In the genomic region with DNA sequence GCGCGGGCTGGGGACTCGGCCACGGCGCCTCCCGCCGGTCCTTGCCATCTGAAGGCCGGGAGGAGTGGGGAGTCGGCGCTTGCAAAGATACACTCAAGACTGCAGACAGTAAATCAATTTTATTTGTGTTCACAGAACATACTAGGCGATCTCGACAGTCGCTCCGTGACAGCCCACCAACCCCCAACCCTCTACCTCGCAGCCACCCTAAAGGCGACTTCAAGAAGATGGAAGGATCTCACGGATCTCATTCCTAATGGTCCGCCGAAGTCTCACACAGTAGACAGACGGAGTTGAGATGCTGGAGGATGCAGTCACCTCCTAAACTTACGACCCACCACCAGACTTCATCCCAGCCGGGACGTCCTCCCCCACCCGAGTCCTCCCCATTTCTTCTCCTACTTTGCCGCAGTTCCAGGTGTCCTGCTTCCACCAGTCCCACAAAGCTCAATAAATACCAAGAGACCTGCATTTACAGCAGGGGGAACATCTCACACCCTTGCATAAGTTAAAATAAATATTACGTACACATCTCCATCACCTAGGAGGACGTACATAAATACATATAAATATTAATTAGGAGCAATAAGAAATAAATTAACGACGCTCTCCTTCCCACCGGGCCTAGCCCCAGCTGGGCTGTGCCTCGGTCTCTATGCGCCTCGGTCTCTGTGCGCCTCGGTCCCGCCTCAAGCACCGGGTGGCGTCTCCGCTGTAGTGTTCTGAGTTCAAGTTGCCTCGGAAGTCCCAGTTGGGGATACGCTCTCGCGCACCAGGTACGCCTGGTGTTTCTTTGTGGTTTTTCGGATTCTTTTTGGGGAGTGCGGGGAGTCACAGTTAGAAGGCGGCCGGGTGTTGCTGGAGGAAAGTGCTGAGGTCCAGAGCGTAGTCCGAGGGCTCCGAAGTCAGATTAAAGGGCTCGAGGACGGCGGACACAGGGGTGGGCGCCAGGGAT, we compare ENCODE assay signal across 1 cellular context.
TF ChIP-seq lines count a peak whose summit lies in the region.

No MANE protein-coding gene starts in this region.

TF ChIP-seq in HepG2, 621 proteins besides CTCF, POLR2A, EP300 and RAD21 (continued from another document and continues in another):
- TF ChIP-seq, protein P1, sequence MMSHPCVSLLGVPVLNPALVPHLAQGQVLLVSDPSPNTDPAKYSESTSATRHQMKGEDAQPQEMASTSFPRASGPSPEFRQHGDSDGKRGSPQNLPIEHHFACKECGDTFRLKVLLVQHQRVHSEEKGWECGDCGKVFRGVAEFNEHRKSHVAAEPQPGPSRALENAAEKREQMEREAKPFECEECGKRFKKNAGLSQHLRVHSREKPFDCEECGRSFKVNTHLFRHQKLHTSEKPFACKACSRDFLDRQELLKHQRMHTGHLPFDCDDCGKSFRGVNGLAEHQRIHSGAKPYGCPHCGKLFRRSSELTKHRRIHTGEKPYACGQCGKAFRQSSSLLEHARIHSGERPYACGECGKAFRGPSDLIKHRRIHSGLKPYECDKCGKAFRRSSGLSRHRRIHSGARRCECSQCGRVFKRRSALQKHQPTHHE (CRISPR knock-in tag; IDR thresholded peaks at IDR 0.05; ENCODE audit: borderline replicate concordance), result no peak
- TF ChIP-seq RBM39 (IDR thresholded peaks at IDR 0.05; ENCODE audit: low read depth, low read length, poor library complexity, severe bottlenecking), result no peak
- TF ChIP-seq, protein P2, sequence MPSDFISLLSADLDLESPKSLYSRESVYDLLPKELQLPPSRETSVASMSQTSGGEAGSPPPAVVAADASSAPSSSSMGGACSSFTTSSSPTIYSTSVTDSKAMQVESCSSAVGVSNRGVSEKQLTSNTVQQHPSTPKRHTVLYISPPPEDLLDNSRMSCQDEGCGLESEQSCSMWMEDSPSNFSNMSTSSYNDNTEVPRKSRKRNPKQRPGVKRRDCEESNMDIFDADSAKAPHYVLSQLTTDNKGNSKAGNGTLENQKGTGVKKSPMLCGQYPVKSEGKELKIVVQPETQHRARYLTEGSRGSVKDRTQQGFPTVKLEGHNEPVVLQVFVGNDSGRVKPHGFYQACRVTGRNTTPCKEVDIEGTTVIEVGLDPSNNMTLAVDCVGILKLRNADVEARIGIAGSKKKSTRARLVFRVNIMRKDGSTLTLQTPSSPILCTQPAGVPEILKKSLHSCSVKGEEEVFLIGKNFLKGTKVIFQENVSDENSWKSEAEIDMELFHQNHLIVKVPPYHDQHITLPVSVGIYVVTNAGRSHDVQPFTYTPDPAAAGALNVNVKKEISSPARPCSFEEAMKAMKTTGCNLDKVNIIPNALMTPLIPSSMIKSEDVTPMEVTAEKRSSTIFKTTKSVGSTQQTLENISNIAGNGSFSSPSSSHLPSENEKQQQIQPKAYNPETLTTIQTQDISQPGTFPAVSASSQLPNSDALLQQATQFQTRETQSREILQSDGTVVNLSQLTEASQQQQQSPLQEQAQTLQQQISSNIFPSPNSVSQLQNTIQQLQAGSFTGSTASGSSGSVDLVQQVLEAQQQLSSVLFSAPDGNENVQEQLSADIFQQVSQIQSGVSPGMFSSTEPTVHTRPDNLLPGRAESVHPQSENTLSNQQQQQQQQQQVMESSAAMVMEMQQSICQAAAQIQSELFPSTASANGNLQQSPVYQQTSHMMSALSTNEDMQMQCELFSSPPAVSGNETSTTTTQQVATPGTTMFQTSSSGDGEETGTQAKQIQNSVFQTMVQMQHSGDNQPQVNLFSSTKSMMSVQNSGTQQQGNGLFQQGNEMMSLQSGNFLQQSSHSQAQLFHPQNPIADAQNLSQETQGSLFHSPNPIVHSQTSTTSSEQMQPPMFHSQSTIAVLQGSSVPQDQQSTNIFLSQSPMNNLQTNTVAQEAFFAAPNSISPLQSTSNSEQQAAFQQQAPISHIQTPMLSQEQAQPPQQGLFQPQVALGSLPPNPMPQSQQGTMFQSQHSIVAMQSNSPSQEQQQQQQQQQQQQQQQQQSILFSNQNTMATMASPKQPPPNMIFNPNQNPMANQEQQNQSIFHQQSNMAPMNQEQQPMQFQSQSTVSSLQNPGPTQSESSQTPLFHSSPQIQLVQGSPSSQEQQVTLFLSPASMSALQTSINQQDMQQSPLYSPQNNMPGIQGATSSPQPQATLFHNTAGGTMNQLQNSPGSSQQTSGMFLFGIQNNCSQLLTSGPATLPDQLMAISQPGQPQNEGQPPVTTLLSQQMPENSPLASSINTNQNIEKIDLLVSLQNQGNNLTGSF (CRISPR knock-in tag; IDR thresholded peaks at IDR 0.05), result no peak
- TF ChIP-seq, protein P3, sequence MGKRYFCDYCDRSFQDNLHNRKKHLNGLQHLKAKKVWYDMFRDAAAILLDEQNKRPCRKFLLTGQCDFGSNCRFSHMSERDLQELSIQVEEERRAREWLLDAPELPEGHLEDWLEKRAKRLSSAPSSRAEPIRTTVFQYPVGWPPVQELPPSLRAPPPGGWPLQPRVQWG (CRISPR knock-in tag; IDR thresholded peaks at IDR 0.05; ENCODE audit: borderline replicate concordance, low read depth), result no peak; the same call in 1 of the 2 replicates
- TF ChIP-seq, protein P4, sequence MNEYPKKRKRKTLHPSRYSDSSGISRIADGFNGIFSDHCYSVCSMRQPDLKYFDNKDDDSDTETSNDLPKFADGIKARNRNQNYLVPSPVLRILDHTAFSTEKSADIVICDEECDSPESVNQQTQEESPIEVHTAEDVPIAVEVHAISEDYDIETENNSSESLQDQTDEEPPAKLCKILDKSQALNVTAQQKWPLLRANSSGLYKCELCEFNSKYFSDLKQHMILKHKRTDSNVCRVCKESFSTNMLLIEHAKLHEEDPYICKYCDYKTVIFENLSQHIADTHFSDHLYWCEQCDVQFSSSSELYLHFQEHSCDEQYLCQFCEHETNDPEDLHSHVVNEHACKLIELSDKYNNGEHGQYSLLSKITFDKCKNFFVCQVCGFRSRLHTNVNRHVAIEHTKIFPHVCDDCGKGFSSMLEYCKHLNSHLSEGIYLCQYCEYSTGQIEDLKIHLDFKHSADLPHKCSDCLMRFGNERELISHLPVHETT (CRISPR knock-in tag; conservative IDR thresholded peaks at IDR 0.05), result no peak; the same call in 1 of the 2 replicates
- TF ChIP-seq PRMT3 (CRISPR knock-in tag; IDR thresholded peaks at IDR 0.05; ENCODE audit: borderline replicate concordance, low read depth), result no peak; the same call in 1 of the 2 replicates
- 0 out of 2 replicates have a peak, but pooled peaks have one; percentile 30 for TF ChIP-seq ZNF556 (CRISPR knock-in tag; IDR thresholded peaks at IDR 0.05; ENCODE audit: borderline replicate concordance)
- no peak for TF ChIP-seq ZSCAN30 (CRISPR knock-in tag; IDR thresholded peaks at IDR 0.05)
- TF ChIP-seq ZMYM2 (CRISPR knock-in tag; IDR thresholded peaks at IDR 0.05), result peak; percentile 49; the same call in 1 of the 2 replicates
- TF ChIP-seq, protein P5, sequence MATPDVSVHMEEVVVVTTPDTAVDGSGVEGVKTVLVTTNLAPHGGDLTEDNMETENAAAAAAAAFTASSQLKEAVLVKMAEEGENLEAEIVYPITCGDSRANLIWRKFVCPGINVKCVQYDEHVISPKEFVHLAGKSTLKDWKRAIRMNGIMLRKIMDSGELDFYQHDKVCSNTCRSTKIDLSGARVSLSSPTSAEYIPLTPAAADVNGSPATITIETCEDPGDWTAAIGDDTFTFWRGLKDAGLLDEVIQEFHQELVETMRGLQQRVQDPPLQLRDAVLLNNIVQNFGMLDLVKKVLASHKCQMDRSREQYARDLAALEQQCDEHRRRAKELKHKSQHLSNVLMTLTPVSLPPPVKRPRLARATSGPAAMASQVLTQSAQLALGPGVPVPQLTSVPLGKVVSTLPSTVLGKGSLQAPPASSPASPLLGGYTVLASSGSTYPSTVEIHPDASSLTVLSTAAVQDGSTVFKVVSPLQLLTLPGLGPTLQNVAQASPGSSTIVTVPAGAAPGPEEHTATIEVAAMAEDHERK (CRISPR knock-in tag; IDR thresholded peaks at IDR 0.05; ENCODE audit: low read depth), result no peak
- TF ChIP-seq ZNF761 (CRISPR knock-in tag; conservative IDR thresholded peaks at IDR 0.05), result 0 out of 2 replicates have a peak, but pooled peaks have one; percentile 59
- no peak for TF ChIP-seq ADNP (CRISPR knock-in tag; IDR thresholded peaks at IDR 0.05)
- TF ChIP-seq TRIM24 (CRISPR knock-in tag; IDR thresholded peaks at IDR 0.05), result no peak
- TF ChIP-seq SOX13 (IDR thresholded peaks at IDR 0.05), result no peak
- TF ChIP-seq SOX13 (CRISPR knock-in tag; conservative IDR thresholded peaks at IDR 0.05 in 1 of 2, IDR thresholded peaks at IDR 0.05 in 1 of 2), result no peak; a peak in 1 of 4 replicates
- TF ChIP-seq ESRRA (CRISPR knock-in tag; IDR thresholded peaks at IDR 0.05; ENCODE audit: low read depth), result no peak
- TF ChIP-seq ZEB1 (IDR thresholded peaks at IDR 0.05; ENCODE audit: insufficient replicate concordance, low read depth), result no peak
- no peak for TF ChIP-seq BORCS8-MEF2B (CRISPR knock-in tag; IDR thresholded peaks at IDR 0.05)
- no peak for TF ChIP-seq ZNF460 (CRISPR knock-in tag; IDR thresholded peaks at IDR 0.05; ENCODE audit: borderline replicate concordance)
- no peak for TF ChIP-seq NFATC3 (CRISPR knock-in tag; IDR thresholded peaks at IDR 0.05)
- TF ChIP-seq ZNF441 (CRISPR knock-in tag; IDR thresholded peaks at IDR 0.05; ENCODE audit: borderline replicate concordance), result peak; percentile 44; the same call in 1 of the 2 replicates
- TF ChIP-seq, protein P6, sequence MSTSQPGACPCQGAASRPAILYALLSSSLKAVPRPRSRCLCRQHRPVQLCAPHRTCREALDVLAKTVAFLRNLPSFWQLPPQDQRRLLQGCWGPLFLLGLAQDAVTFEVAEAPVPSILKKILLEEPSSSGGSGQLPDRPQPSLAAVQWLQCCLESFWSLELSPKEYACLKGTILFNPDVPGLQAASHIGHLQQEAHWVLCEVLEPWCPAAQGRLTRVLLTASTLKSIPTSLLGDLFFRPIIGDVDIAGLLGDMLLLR (CRISPR knock-in tag; IDR thresholded peaks at IDR 0.05), result no peak
- TF ChIP-seq POGZ (CRISPR knock-in tag; IDR thresholded peaks at IDR 0.05), result no peak
- TF ChIP-seq ELF1 (CRISPR knock-in tag; IDR thresholded peaks at IDR 0.05), result peak; percentile 25; the same call in 1 of the 2 replicates
- no peak for TF ChIP-seq ZFP36 (IDR thresholded peaks at IDR 0.05; ENCODE audit: borderline replicate concordance, low read depth, low read length, partially characterized antibody)
- TF ChIP-seq, protein P7, sequence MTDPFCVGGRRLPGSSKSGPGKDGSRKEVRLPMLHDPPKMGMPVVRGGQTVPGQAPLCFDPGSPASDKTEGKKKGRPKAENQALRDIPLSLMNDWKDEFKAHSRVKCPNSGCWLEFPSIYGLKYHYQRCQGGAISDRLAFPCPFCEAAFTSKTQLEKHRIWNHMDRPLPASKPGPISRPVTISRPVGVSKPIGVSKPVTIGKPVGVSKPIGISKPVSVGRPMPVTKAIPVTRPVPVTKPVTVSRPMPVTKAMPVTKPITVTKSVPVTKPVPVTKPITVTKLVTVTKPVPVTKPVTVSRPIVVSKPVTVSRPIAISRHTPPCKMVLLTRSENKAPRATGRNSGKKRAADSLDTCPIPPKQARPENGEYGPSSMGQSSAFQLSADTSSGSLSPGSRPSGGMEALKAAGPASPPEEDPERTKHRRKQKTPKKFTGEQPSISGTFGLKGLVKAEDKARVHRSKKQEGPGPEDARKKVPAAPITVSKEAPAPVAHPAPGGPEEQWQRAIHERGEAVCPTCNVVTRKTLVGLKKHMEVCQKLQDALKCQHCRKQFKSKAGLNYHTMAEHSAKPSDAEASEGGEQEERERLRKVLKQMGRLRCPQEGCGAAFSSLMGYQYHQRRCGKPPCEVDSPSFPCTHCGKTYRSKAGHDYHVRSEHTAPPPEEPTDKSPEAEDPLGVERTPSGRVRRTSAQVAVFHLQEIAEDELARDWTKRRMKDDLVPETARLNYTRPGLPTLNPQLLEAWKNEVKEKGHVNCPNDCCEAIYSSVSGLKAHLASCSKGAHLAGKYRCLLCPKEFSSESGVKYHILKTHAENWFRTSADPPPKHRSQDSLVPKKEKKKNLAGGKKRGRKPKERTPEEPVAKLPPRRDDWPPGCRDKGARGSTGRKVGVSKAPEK (CRISPR knock-in tag; IDR thresholded peaks at IDR 0.05; ENCODE audit: borderline replicate concordance), result no peak
- no peak; the same call in 1 of the 2 replicates for TF ChIP-seq ZNF841 (CRISPR knock-in tag; IDR thresholded peaks at IDR 0.05; ENCODE audit: borderline replicate concordance)
- TF ChIP-seq, protein P8, sequence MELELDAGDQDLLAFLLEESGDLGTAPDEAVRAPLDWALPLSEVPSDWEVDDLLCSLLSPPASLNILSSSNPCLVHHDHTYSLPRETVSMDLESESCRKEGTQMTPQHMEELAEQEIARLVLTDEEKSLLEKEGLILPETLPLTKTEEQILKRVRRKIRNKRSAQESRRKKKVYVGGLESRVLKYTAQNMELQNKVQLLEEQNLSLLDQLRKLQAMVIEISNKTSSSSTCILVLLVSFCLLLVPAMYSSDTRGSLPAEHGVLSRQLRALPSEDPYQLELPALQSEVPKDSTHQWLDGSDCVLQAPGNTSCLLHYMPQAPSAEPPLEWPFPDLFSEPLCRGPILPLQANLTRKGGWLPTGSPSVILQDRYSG (CRISPR knock-in tag; IDR thresholded peaks at IDR 0.05), result no peak
- no peak for TF ChIP-seq ZNF629 (CRISPR knock-in tag; conservative IDR thresholded peaks at IDR 0.05)
- no peak for TF ChIP-seq NPAS2 (CRISPR knock-in tag; IDR thresholded peaks at IDR 0.05; ENCODE audit: borderline replicate concordance)
- no peak for TF ChIP-seq EEA1 (CRISPR knock-in tag; IDR thresholded peaks at IDR 0.05; ENCODE audit: borderline replicate concordance)
- TF ChIP-seq, protein P9, sequence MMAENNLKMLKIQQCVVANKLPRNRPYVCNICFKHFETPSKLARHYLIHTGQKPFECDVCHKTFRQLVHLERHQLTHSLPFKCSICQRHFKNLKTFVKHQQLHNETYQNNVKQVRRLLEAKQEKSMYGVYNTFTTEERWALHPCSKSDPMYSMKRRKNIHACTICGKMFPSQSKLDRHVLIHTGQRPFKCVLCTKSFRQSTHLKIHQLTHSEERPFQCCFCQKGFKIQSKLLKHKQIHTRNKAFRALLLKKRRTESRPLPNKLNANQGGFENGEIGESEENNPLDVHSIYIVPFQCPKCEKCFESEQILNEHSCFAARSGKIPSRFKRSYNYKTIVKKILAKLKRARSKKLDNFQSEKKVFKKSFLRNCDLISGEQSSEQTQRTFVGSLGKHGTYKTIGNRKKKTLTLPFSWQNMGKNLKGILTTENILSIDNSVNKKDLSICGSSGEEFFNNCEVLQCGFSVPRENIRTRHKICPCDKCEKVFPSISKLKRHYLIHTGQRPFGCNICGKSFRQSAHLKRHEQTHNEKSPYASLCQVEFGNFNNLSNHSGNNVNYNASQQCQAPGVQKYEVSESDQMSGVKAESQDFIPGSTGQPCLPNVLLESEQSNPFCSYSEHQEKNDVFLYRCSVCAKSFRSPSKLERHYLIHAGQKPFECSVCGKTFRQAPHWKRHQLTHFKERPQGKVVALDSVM (CRISPR knock-in tag; IDR thresholded peaks at IDR 0.05), result no peak
- TF ChIP-seq ZFP1 (CRISPR knock-in tag; IDR thresholded peaks at IDR 0.05), result no peak
- TF ChIP-seq, protein P10, sequence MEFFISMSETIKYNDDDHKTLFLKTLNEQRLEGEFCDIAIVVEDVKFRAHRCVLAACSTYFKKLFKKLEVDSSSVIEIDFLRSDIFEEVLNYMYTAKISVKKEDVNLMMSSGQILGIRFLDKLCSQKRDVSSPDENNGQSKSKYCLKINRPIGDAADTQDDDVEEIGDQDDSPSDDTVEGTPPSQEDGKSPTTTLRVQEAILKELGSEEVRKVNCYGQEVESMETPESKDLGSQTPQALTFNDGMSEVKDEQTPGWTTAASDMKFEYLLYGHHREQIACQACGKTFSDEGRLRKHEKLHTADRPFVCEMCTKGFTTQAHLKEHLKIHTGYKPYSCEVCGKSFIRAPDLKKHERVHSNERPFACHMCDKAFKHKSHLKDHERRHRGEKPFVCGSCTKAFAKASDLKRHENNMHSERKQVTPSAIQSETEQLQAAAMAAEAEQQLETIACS (CRISPR knock-in tag; IDR thresholded peaks at IDR 0.05), result no peak
- TF ChIP-seq ARNTL (CRISPR knock-in tag; IDR thresholded peaks at IDR 0.05), result no peak; the same call in 1 of the 2 replicates
- no peak; the same call in none of the 2 replicates for TF ChIP-seq FLYWCH1 (CRISPR knock-in tag; IDR thresholded peaks at IDR 0.05)
- TF ChIP-seq CBX5 (CRISPR knock-in tag; IDR thresholded peaks at IDR 0.05; ENCODE audit: borderline replicate concordance), result 0 out of 2 replicates have a peak, but pooled peaks have one; percentile 11
- TF ChIP-seq FOXA3 (CRISPR knock-in tag; IDR thresholded peaks at IDR 0.05), result no peak
